27 cellular contexts compared by ENCODE assay signal in genomic region chr15:77529394-77530159, GRCh38.
DNase-seq lines count a peak whose midpoint lies in the region; ATAC-seq and TF ChIP-seq lines count a peak whose summit lies in the region.
"Had no signal": no experiment of that assay in that cellular context is flagged by ENCODE, and none has a peak within 500 bp of the region (broad histone marks: within the 10 kb centered on the region; RNA-seq: fewer than 3 reads in every experiment).

No MANE protein-coding gene starts in this region.

- H3K4me1 ChIP-seq in BLaER1 (peaks cover 41% of the 10 kb centered on the region), NT2/D1 (ENCODE audit: insufficient read depth, insufficient read length) (peaks cover 49% of the 10 kb centered on the region), neural progenitor cell (peaks cover 47% of the 10 kb centered on the region)

- H3K36me3 ChIP-seq in BLaER1 (no peaks in the 10 kb centered on the region), NT2/D1 (ENCODE audit: insufficient read depth, insufficient read length, low read length) (no peaks in the 10 kb centered on the region), neural progenitor cell (no peaks in the 10 kb centered on the region)
- H3K36me3 ChIP-seq: MG63, thoracic aorta had no signal

- intact Hi-C loops in left cardiac atrium (cut with DNase I) = no loop called here
- intact Hi-C loops in activated CD4-positive, alpha-beta T cell treated with anti-CD3 and anti-CD28 coated beads for 36 hours (cut with DNase I, micrococcal nuclease) = no loop called here

- peaks cover 77% of the 10 kb centered on the region for H3K4me1 Mint-ChIP-seq in neural progenitor cell
- H3K4me1 Mint-ChIP-seq in activated CD4-positive, alpha-beta T cell treated with anti-CD3 and anti-CD28 coated beads for 36 hours = no peaks in the 10 kb centered on the region
- H3K4me1 Mint-ChIP-seq: CD4-positive, alpha-beta memory T cell; stimulated activated naive CD8-positive, alpha-beta T cell treated with anti-CD3 and anti-CD28 coated beads, Interleukin-15, amount 100 ng/mL, for 72 hours had no signal

- peaks cover 27% of the 10 kb centered on the region for H3K27me3 Mint-ChIP-seq in neural progenitor cell (ENCODE audit: insufficient read depth, low read depth)
- peaks cover 3% of the 10 kb centered on the region for H3K27me3 Mint-ChIP-seq in activated CD4-positive, alpha-beta T cell treated with anti-CD3 and anti-CD28 coated beads for 36 hours

- CTCF ChIA-PET in activated CD4-positive, alpha-beta T cell treated with anti-CD3 and anti-CD28 coated beads for 36 hours (lab: Charles Lee) = interaction anchor here (0.7 kb wide), 1 partner anchor 12 kb away, joined by 3 read pairs; no protein-coding TSS in a partner anchor

- DNase-seq in NT2/D1 (ENCODE audit: low read depth, low spot score) (no peak), left cardiac atrium (peak; percentile 17), neural progenitor cell (ENCODE audit: low spot score) (no peak)
- DNase-seq in effector CD4-positive, alpha-beta T cell = no peak
- DNase-seq in activated T-cell treated with anti-CD3 and anti-CD28 coated beads, Interleukin-2, amount 50 U/mL, for 1 hour = no peak
- DNase-seq in activated CD4-positive, alpha-beta T cell treated with anti-CD3 and anti-CD28 coated beads for 36 hours = no peak
- DNase-seq: activated CD4-positive, alpha-beta T cell treated with anti-CD3 and anti-CD28 coated beads for 48 hours; activated gamma-delta T cell treated with Interleukin-2 at 50 U/mL for 16 hours; activated T-cell treated with anti-CD3 and anti-CD28 coated beads, Interleukin-2, amount 50 U/mL, for 24 hours; AML-193; CD4-positive, alpha-beta memory T cell; cerebellar nuclear complex; EL; GOT3; MG63; NCI-H1105; NCI-H187; NCI-H510A treated with DMSO at 0.1 percent for 48 hours; NK-92 treated with Interleukin-12 subunit alpha and Interleukin-12 subunit beta, amount 100 ng/mL, for 24 hours; PC-9; SHP77 treated with DMSO at 0.1 percent for 48 hours; stimulated activated naive CD8-positive, alpha-beta T cell treated with anti-CD3 and anti-CD28 coated beads, Interleukin-15, amount 100 ng/mL, for 72 hours; T-helper 9 cell had no signal

- peak overlapping the region; percentile 84 for H3K4me2 ChIP-seq in BLaER1
- no peak overlapping the region for H3K4me2 ChIP-seq in neural progenitor cell
- H3K4me2 ChIP-seq: KMS-11, PC-9 had no signal

- H3K27ac Mint-ChIP-seq in neural progenitor cell = peak overlapping the region; percentile 37
- H3K27ac Mint-ChIP-seq in activated CD4-positive, alpha-beta T cell treated with anti-CD3 and anti-CD28 coated beads for 36 hours = no peak overlapping the region
- H3K27ac Mint-ChIP-seq: activated T-cell treated with anti-CD3 and anti-CD28 coated beads, Interleukin-2, amount 50 U/mL, for 24 hours; CD4-positive, alpha-beta memory T cell had no signal

- H3K4me3 ChIP-seq in BLaER1 = no peak overlapping the region
- no peak overlapping the region for H3K4me3 ChIP-seq in NT2/D1 (ENCODE audit: insufficient read length, low read depth)
- no peak overlapping the region for H3K4me3 ChIP-seq in neural progenitor cell
- H3K4me3 ChIP-seq: MG63, PC-9, thoracic aorta had no signal

- TF ChIP-seq CTCF in neural progenitor cell (IDR thresholded peaks at IDR 0.05) = no peak

- POLR2A ChIA-PET in activated CD4-positive, alpha-beta T cell treated with anti-CD3 and anti-CD28 coated beads for 36 hours (lab: Charles Lee) = no interaction called here

- H3K9me3 ChIP-seq in BLaER1 (no peaks in the 10 kb centered on the region), NT2/D1 (ENCODE audit: insufficient read depth, low read length) (peaks cover 9% of the 10 kb centered on the region; the same call in 1 of the 2 replicates), neural progenitor cell (ENCODE audit: low read depth) (no peaks in the 10 kb centered on the region)
- H3K9me3 ChIP-seq: MG63, thoracic aorta had no signal

- H3K9ac ChIP-seq in BLaER1 (no peak overlapping the region), NT2/D1 (ENCODE audit: insufficient read length, low read depth) (peak overlapping the region; percentile 5), neural progenitor cell (no peak overlapping the region)
- H3K9ac ChIP-seq: KMS-11 had no signal

- no peak overlapping the region for H2AFZ ChIP-seq in neural progenitor cell (replicated peaks)
- H2AFZ ChIP-seq: PC-9 had no signal

- H3F3A ChIP-seq in neural progenitor cell (ENCODE audit: low read depth) = peaks cover 28% of the 10 kb centered on the region

- no peaks in the 10 kb centered on the region for H3K79me2 ChIP-seq in neural progenitor cell (ENCODE audit: low read depth)

- H3K27me3 ChIP-seq in BLaER1 (no peaks in the 10 kb centered on the region), NT2/D1 (ENCODE audit: insufficient read depth, insufficient read length) (no peaks in the 10 kb centered on the region), neural progenitor cell (peaks cover 28% of the 10 kb centered on the region)
- H3K27me3 ChIP-seq: MG63 had no signal

- H3K27ac ChIP-seq in BLaER1 (peak overlapping the region; percentile 29; the same call in 1 of the 2 replicates), neural progenitor cell (no peak overlapping the region)
- H3K27ac ChIP-seq: KMS-11, PC-9, thoracic aorta had no signal

- H3K9me3 Mint-ChIP-seq in neural progenitor cell = no peaks in the 10 kb centered on the region
- H3K9me3 Mint-ChIP-seq in activated CD4-positive, alpha-beta T cell treated with anti-CD3 and anti-CD28 coated beads for 36 hours (ENCODE audit: low read depth) = no peaks in the 10 kb centered on the region
- H3K9me3 Mint-ChIP-seq: activated T-cell treated with anti-CD3 and anti-CD28 coated beads, Interleukin-2, amount 50 U/mL, for 24 hours; CD4-positive, alpha-beta memory T cell; stimulated activated naive CD8-positive, alpha-beta T cell treated with anti-CD3 and anti-CD28 coated beads, Interleukin-15, amount 100 ng/mL, for 72 hours had no signal

- no peaks in the 10 kb centered on the region for H3K36me3 Mint-ChIP-seq in neural progenitor cell
- H3K36me3 Mint-ChIP-seq in activated CD4-positive, alpha-beta T cell treated with anti-CD3 and anti-CD28 coated beads for 36 hours (ENCODE audit: low read depth) = no peaks in the 10 kb centered on the region
- H3K36me3 Mint-ChIP-seq: CD4-positive, alpha-beta memory T cell had no signal

- ATAC-seq in left cardiac atrium (no peak), HG03520 (IDR thresholded peaks at IDR 0.05; ENCODE audit: unreplicated experiment) (no peak)
- ATAC-seq in activated CD4-positive, alpha-beta T cell treated with anti-CD3 and anti-CD28 coated beads for 36 hours = no peak
- ATAC-seq: stimulated activated naive CD8-positive, alpha-beta T cell treated with anti-CD3 and anti-CD28 coated beads, Interleukin-15, amount 100 ng/mL, for 72 hours had no signal

- H4K20me1 ChIP-seq in BLaER1 (no peaks in the 10 kb centered on the region), neural progenitor cell (ENCODE audit: low read depth) (no peaks in the 10 kb centered on the region)

- peak overlapping the region; percentile 67 for H3K4me3 Mint-ChIP-seq in neural progenitor cell
- no peak overlapping the region for H3K4me3 Mint-ChIP-seq in activated CD4-positive, alpha-beta T cell treated with anti-CD3 and anti-CD28 coated beads for 36 hours
- H3K4me3 Mint-ChIP-seq: activated T-cell treated with anti-CD3 and anti-CD28 coated beads, Interleukin-2, amount 50 U/mL, for 24 hours; CD4-positive, alpha-beta memory T cell; stimulated activated naive CD8-positive, alpha-beta T cell treated with anti-CD3 and anti-CD28 coated beads, Interleukin-15, amount 100 ng/mL, for 72 hours had no signal
